ENCODE assay signal across 16 cellular contexts in the genomic region with DNA sequence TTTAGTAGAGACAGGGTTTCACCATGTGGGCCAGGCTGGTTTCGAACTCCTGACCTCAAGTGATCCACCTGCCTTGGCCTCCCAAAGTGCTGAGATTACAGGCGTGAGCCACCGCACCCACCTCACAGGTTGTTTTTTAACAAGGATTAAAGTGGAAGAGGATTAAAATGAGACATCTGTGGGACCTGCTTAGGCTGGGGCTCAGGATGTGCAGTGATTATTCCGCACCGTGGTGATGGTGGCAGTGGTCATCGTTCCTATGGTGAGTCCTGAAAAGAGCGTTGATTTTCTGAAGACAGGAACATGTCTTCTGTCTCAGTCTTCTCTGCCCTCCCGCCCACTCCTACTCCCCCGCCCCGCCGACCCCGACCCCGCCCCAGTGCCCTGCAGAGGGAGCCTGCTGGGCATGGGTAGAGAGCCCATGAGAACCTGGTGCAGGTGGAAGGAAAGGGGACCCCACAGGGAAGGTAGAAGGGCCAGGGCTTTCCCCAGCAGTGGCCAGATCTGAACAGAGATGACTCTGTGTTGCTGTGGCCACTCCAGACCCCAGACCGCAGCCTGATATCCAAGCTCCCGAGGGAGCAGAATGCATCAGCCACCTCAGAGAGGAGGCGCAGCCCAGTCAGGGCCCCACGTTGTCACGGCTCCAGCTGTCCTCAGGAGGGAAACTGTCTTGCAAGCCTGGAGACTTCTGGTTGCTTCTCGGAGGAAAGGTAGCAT. TPM values are rescaled to one million over a fixed set of nuclear protein-coding genes. Genes with fewer than 3 reads are reported as not detected.
DNase-seq lines count a peak whose midpoint lies in the region; ATAC-seq and TF ChIP-seq lines count a peak whose summit lies in the region.
"Had no signal": no experiment of that assay in that cellular context is flagged by ENCODE, and none has a peak within 500 bp of the region (broad histone marks: within the 10 kb centered on the region; RNA-seq: fewer than 3 reads in every experiment).

No MANE protein-coding gene starts in this region.

- H3K4me3 ChIP-seq in H7 (ENCODE audit: insufficient read depth, low read depth, low read length) = no peak overlapping the region
- no peak overlapping the region for H3K4me3 ChIP-seq in naive thymus-derived CD4-positive, alpha-beta T cell (ENCODE audit: low read length)
- H3K4me3 ChIP-seq: GM23248, heart right ventricle, right atrium auricular region had no signal

- H3K4me3 Mint-ChIP-seq in CD14-positive monocyte = peak overlapping the region in 1 of 2 donors; percentile 21
- H3K4me3 Mint-ChIP-seq in activated CD8-positive, alpha-beta T cell treated with anti-CD3 and anti-CD28 coated beads for 36 hours = no peak overlapping the region
- H3K4me3 Mint-ChIP-seq in naive thymus-derived CD4-positive, alpha-beta T cell = peak overlapping the region in 4 of 10 donors; percentile 16 to 84 (median 68)

- peaks cover 0 to 5% (median 0%) of the 10 kb centered on the region in 7 donors for H3K9me3 Mint-ChIP-seq in CD14-positive monocyte
- no peaks in the 10 kb centered on the region for H3K9me3 Mint-ChIP-seq in activated CD8-positive, alpha-beta T cell treated with anti-CD3 and anti-CD28 coated beads for 36 hours
- no peaks in the 10 kb centered on the region for H3K9me3 Mint-ChIP-seq in naive thymus-derived CD4-positive, alpha-beta T cell
- H3K9me3 Mint-ChIP-seq: activated naive CD4-positive, alpha-beta T cell treated with anti-CD3 and anti-CD28 coated beads, Interleukin-2, amount 50 U/mL, for 24 hours; naive B cell had no signal

- POLR2A ChIA-PET in activated CD8-positive, alpha-beta T cell treated with anti-CD3 and anti-CD28 coated beads for 36 hours (lab: Charles Lee) = interaction anchor here (1.4 kb wide), 1 partner anchor 9 kb away, joined by 4 read pairs; no protein-coding TSS in a partner anchor
- POLR2A ChIA-PET in naive thymus-derived CD4-positive, alpha-beta T cell (lab: Charles Lee) = no interaction called here

- ATAC-seq in activated CD8-positive, alpha-beta T cell treated with anti-CD3 and anti-CD28 coated beads for 36 hours = no peak
- no peak for ATAC-seq in naive thymus-derived CD4-positive, alpha-beta T cell
- ATAC-seq in GM18867 (IDR thresholded peaks at IDR 0.05; ENCODE audit: unreplicated experiment) = no peak
- ATAC-seq: heart right ventricle, left cardiac atrium had no signal

- no peaks in the 10 kb centered on the region for H3K36me3 ChIP-seq in H7 (replicated peaks; ENCODE audit: control insufficient read depth, insufficient read depth, low read length)
- no peaks in the 10 kb centered on the region for H3K36me3 ChIP-seq in naive thymus-derived CD4-positive, alpha-beta T cell (ENCODE audit: control insufficient read depth in 2 of 3, insufficient read depth in 3 of 3, low read length in 3 of 3)
- H3K36me3 ChIP-seq: heart right ventricle, right atrium auricular region had no signal

- CTCF ChIA-PET in activated CD8-positive, alpha-beta T cell treated with anti-CD3 and anti-CD28 coated beads for 36 hours (lab: Charles Lee) = no interaction called here
- CTCF ChIA-PET in naive thymus-derived CD4-positive, alpha-beta T cell (lab: Charles Lee) = interaction anchor here (0.7 to 0.8 kb wide), 2 partner anchors 19 to 45 kb away, joined by 3 read pairs; no protein-coding TSS in a partner anchor

- no peaks in the 10 kb centered on the region for H3K9me3 ChIP-seq in naive thymus-derived CD4-positive, alpha-beta T cell (ENCODE audit: control insufficient read depth in 2 of 3, low read length in 3 of 3)
- H3K9me3 ChIP-seq: heart right ventricle, right atrium auricular region had no signal

- no peaks in the 10 kb centered on the region for H3K27me3 ChIP-seq in H7 (ENCODE audit: control insufficient read depth, insufficient read depth, low read length)
- no peaks in the 10 kb centered on the region for H3K27me3 ChIP-seq in naive thymus-derived CD4-positive, alpha-beta T cell (ENCODE audit: control insufficient read depth in 2 of 2, insufficient read depth in 2 of 2, low read length in 2 of 2)
- H3K27me3 ChIP-seq: heart right ventricle, right atrium auricular region had no signal

- H3K36me3 Mint-ChIP-seq in CD14-positive monocyte = peaks cover 0 to 20% of the 10 kb centered on the region in 2 donors
- H3K36me3 Mint-ChIP-seq in activated CD8-positive, alpha-beta T cell treated with anti-CD3 and anti-CD28 coated beads for 36 hours (ENCODE audit: low read depth) = peaks cover 3% of the 10 kb centered on the region
- peaks cover 0 to 5% (median 0%) of the 10 kb centered on the region in 5 donors for H3K36me3 Mint-ChIP-seq in naive thymus-derived CD4-positive, alpha-beta T cell
- H3K36me3 Mint-ChIP-seq: activated naive CD4-positive, alpha-beta T cell treated with anti-CD3 and anti-CD28 coated beads, Interleukin-2, amount 50 U/mL, for 24 hours; naive B cell had no signal

- intact Hi-C loops in CD14-positive monocyte (cut with micrococcal nuclease) = no loop called here
- intact Hi-C loops in activated CD8-positive, alpha-beta T cell treated with anti-CD3 and anti-CD28 coated beads for 36 hours (cut with micrococcal nuclease) = no loop called here
- intact Hi-C loops in naive thymus-derived CD4-positive, alpha-beta T cell (cut with micrococcal nuclease) = loop anchor here (2.0 kb wide), 2 partner anchors 21 to 107 kb away; no protein-coding TSS in a partner anchor
- intact Hi-C loops in head of caudate nucleus (cut with DNase I) = no loop called here

- no peak for TF ChIP-seq CTCF in CD14-positive monocyte (IDR thresholded peaks at IDR 0.05)
- no peak for TF ChIP-seq CTCF in activated CD8-positive, alpha-beta T cell treated with anti-CD3 and anti-CD28 coated beads for 36 hours (IDR thresholded peaks at IDR 0.05)

- peak overlapping the region in 6 of 7 donors; percentile 91 to 97 (median 94) for H3K27ac Mint-ChIP-seq in CD14-positive monocyte
- H3K27ac Mint-ChIP-seq in activated CD8-positive, alpha-beta T cell treated with anti-CD3 and anti-CD28 coated beads for 36 hours = peak overlapping the region; percentile 97
- peak overlapping the region in 7 of 9 donors; percentile 66 to 96 (median 92) for H3K27ac Mint-ChIP-seq in naive thymus-derived CD4-positive, alpha-beta T cell
- H3K27ac Mint-ChIP-seq: activated naive CD4-positive, alpha-beta T cell treated with anti-CD3 and anti-CD28 coated beads, Interleukin-2, amount 50 U/mL, for 24 hours had no signal

- peaks cover 54% of the 10 kb centered on the region for H3K4me1 Mint-ChIP-seq in CD14-positive monocyte
- H3K4me1 Mint-ChIP-seq in activated CD8-positive, alpha-beta T cell treated with anti-CD3 and anti-CD28 coated beads for 36 hours (ENCODE audit: low read depth) = peaks cover 56% of the 10 kb centered on the region
- H3K4me1 Mint-ChIP-seq in naive thymus-derived CD4-positive, alpha-beta T cell = peaks cover 22 to 56% (median 34%) of the 10 kb centered on the region in 7 donors

- DNase-seq in CD14-positive monocyte (ENCODE audit: low spot score) = no peak
- peak; percentile 71 for DNase-seq in H7
- no peak for DNase-seq in activated CD8-positive, alpha-beta T cell treated with anti-CD3 and anti-CD28 coated beads for 36 hours
- DNase-seq in naive thymus-derived CD4-positive, alpha-beta T cell = no peak
- no peak for DNase-seq in HuH-7.5 (ENCODE audit: low spot score)
- no peak for DNase-seq in head of caudate nucleus
- no peak for DNase-seq in OCI-M1 (lab: John Stamatoyannopoulos, UW)
- DNase-seq: GM23248; heart right ventricle; left cardiac atrium; naive B cell; stimulated activated CD4-positive, alpha-beta T cell treated with anti-CD3 and anti-CD28 coated beads, Interleukin-4, amount 100 ng/mL, for 4 hours had no signal

- no peak overlapping the region for H3K27ac ChIP-seq in naive thymus-derived CD4-positive, alpha-beta T cell (ENCODE audit: low read depth, low read length)
- H3K27ac ChIP-seq: epithelial cell of prostate, GM23248 had no signal

- peaks cover 5 to 24% (median 18%) of the 10 kb centered on the region in 3 donors for H3K27me3 Mint-ChIP-seq in CD14-positive monocyte (ENCODE audit: low read depth in 3 of 3)
- H3K27me3 Mint-ChIP-seq in activated CD8-positive, alpha-beta T cell treated with anti-CD3 and anti-CD28 coated beads for 36 hours = no peaks in the 10 kb centered on the region
- peaks cover 0 to 14% (median 0%) of the 10 kb centered on the region in 5 donors for H3K27me3 Mint-ChIP-seq in naive thymus-derived CD4-positive, alpha-beta T cell
- H3K27me3 Mint-ChIP-seq: activated naive CD4-positive, alpha-beta T cell treated with anti-CD3 and anti-CD28 coated beads, Interleukin-2, amount 50 U/mL, for 24 hours had no signal

- peaks cover 24 to 34% of the 10 kb centered on the region in 2 donors for H3K4me1 ChIP-seq in naive thymus-derived CD4-positive, alpha-beta T cell (ENCODE audit: control insufficient read depth in 2 of 2, insufficient read depth in 2 of 2, low read length in 2 of 2)

RNA-seq across cellular contexts. Expression of a gene that starts 34.5 kb away (rescaled TPM):
- 10 to 100 TPM; 24.8 to 28.6 TPM for polyA plus RNA-seq in CD14-positive monocyte
- 3.5 and 4.1 TPM in 2 replicates for total RNA-seq in H7 (2014; rRNA removed; shearing (Covaris generic))
- total RNA-seq in activated CD8-positive, alpha-beta T cell treated with anti-CD3 and anti-CD28 coated beads for 36 hours = 100 to 1,000 TPM; 114 to 119 TPM
- total RNA-seq in naive thymus-derived CD4-positive, alpha-beta T cell = 100 to 1,000 TPM in 1 of 5 experiments, 10 to 100 TPM in 2, 1 to 10 TPM in 1, under 1 TPM in 1; 0.81 to 251 (median 33.9) TPM
- polyA plus RNA-seq in naive thymus-derived CD4-positive, alpha-beta T cell = 1 to 10 TPM in 1 of 2 donors, under 1 TPM in 1; 0.25 to 1.3 TPM

Comparison
In these comparisons a context has a peak if more than half of its experiments do, and no peak if none do; other contexts are left out.
1. intact Hi-C loops: an anchor here in naive thymus-derived CD4-positive, alpha-beta T cell (2.0 kb wide); none called in CD14-positive monocyte, activated CD8-positive, alpha-beta T cell treated with anti-CD3 and anti-CD28 coated beads for 36 hours and head of caudate nucleus.